Comparison of ENCODE assay signal across 11 cellular contexts in the genomic region with DNA sequence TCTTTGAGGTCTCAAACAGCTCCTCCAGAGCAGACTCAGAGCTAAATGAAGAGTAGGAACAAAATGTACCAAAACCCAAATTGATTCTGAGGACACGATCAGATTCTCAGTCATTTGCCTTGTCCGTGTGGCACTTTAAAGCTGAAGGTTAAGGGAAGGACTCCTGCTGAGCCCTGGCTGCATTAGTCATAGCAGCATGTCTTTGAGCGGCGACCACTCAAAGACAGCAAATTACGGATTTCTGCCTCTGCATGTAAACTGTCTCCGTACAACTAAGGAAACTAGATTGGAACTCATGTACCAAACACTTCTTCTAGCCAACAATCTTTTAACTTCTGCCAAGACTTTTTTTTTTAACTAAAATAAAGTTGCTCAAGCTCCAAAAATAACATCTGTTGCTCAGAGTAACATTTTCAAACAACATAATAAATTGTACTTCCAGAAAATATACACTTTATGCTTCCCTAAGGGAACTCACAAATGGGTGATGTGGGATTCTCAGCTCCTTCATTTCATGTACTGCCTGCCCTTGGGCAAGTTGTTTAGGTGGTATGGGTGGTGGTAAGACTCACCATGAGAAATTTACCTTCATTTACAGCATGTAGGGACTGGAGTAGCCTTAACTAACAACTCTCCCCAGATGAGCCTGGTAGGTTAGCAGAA. TPM values are rescaled to one million over a fixed set of nuclear protein-coding genes. Genes with fewer than 3 reads are reported as not detected.
DNase-seq lines count a peak whose midpoint lies in the region; ATAC-seq and TF ChIP-seq lines count a peak whose summit lies in the region.
"Had no signal": no experiment of that assay in that cellular context is flagged by ENCODE, and none has a peak within 500 bp of the region (broad histone marks: within the 10 kb centered on the region; RNA-seq: fewer than 3 reads in every experiment).

No MANE protein-coding gene starts in this region.

- peak in 1 of 3 donors; percentile 51 for DNase-seq in Peyer's patch
- DNase-seq in tibial artery: peak; percentile 61 to 82
- no peak for DNase-seq in COLO829 (ENCODE audit: low spot score)
- DNase-seq: dermis blood vessel endothelial cell; retina; stimulated activated CD8-positive, alpha-beta memory T cell treated with anti-CD3 and anti-CD28 coated beads, Interleukin-4, amount 100 ng/mL, for 48 hours had no signal

- H3K27ac ChIP-seq in Peyer's patch (peak overlapping the region; percentile 31 to 75 (median 50)), esophagus (ENCODE audit: low read depth in 2 of 2, low read length in 1 of 2) (peak overlapping the region; percentile 66 to 70), mucosa of rectum (ENCODE audit: low read depth in 2 of 2, low read length in 2 of 2) (peak overlapping the region; percentile 50 to 69), tibial artery (peak overlapping the region; percentile 87)

- no peak for TF ChIP-seq CTCF in Peyer's patch (IDR thresholded peaks at IDR 0.05)
- TF ChIP-seq CTCF in tibial artery (IDR thresholded peaks at IDR 0.05): no peak

- H3K36me3 ChIP-seq in Peyer's patch: no peaks in the 10 kb centered on the region
- no peaks in the 10 kb centered on the region for H3K36me3 ChIP-seq in esophagus (ENCODE audit: control insufficient read depth in 2 of 2, insufficient read depth in 2 of 2, low read length in 1 of 2)
- H3K36me3 ChIP-seq in mucosa of rectum (ENCODE audit: control insufficient read depth in 2 of 2, insufficient read depth in 2 of 2, low read length in 2 of 2): no peaks in the 10 kb centered on the region
- no peaks in the 10 kb centered on the region for H3K36me3 ChIP-seq in tibial artery

- H3K4me3 ChIP-seq in Peyer's patch: no peak overlapping the region
- H3K4me3 ChIP-seq in esophagus (ENCODE audit: low read depth in 1 of 2, low read length in 2 of 2): no peak overlapping the region
- H3K4me3 ChIP-seq in mucosa of rectum (ENCODE audit: low read length in 2 of 2): no peak overlapping the region
- H3K4me3 ChIP-seq in tibial artery: peak overlapping the region; percentile 1 to 9

- intact Hi-C loops in tibial artery (cut with DNase I; ENCODE audit: low total_unique reads): no loop called here

- 27 to 44% methylated on average over 6 of the region's 6 CpGs for WGBS in esophagus, 2 donors

- H3K27me3 ChIP-seq in Peyer's patch: no peaks in the 10 kb centered on the region
- no peaks in the 10 kb centered on the region for H3K27me3 ChIP-seq in esophagus (ENCODE audit: control insufficient read depth in 1 of 2, insufficient read depth in 2 of 2, low read length in 2 of 2)
- no peaks in the 10 kb centered on the region for H3K27me3 ChIP-seq in mucosa of rectum (ENCODE audit: control insufficient read depth in 2 of 2, insufficient read depth in 2 of 2, low read length in 2 of 2)
- no peaks in the 10 kb centered on the region for H3K27me3 ChIP-seq in tibial artery

- H3K4me1 ChIP-seq in Peyer's patch (no peaks in the 10 kb centered on the region), esophagus (ENCODE audit: control insufficient read depth in 2 of 2, insufficient read depth in 2 of 2, low read length in 1 of 2) (peaks cover 2% of the 10 kb centered on the region in 2 donors), mucosa of rectum (ENCODE audit: control insufficient read depth in 2 of 2, insufficient read depth in 2 of 2, low read length in 2 of 2) (no peaks in the 10 kb centered on the region), tibial artery (peaks cover 6 to 95% (median 45%) of the 10 kb centered on the region in 4 donors)

- no peak for TF ChIP-seq POLR2A in Peyer's patch (IDR thresholded peaks at IDR 0.05)
- no peak for TF ChIP-seq POLR2A in GM18505 (IDR thresholded peaks at IDR 0.05; ENCODE audit: borderline replicate concordance, extremely low read depth, insufficient read depth, insufficient read length)

- ATAC-seq in GM18505 (IDR thresholded peaks at IDR 0.05; ENCODE audit: unreplicated experiment) (no peak), HG03354 (IDR thresholded peaks at IDR 0.05; ENCODE audit: poor library complexity, severe bottlenecking, unreplicated experiment) (no peak)

- no peaks in the 10 kb centered on the region for H3K9me3 ChIP-seq in Peyer's patch
- H3K9me3 ChIP-seq in esophagus (ENCODE audit: control insufficient read depth in 2 of 2, insufficient read depth in 1 of 2, low read depth in 1 of 2, low read length in 1 of 2): no peaks in the 10 kb centered on the region
- no peaks in the 10 kb centered on the region for H3K9me3 ChIP-seq in mucosa of rectum (ENCODE audit: control insufficient read depth in 2 of 2, low read length in 2 of 2)
- H3K9me3 ChIP-seq in tibial artery: no peaks in the 10 kb centered on the region

- H3K9ac ChIP-seq in mucosa of rectum (ENCODE audit: low read depth in 1 of 2, low read length in 2 of 2): no peak overlapping the region

RNA-seq across cellular contexts. Expression of gene RERG, which starts 56.1 kb away (rescaled TPM):
- total RNA-seq in Peyer's patch: 10 to 100 TPM in 2 of 4 donors, 1 to 10 TPM in 2; 2.3 to 31.4 (median 10.7) TPM
- 1 to 10 TPM; 2.3 to 3.2 TPM for polyA plus RNA-seq in esophagus
- total RNA-seq: OCI-LY7 had no signal

Comparison
In these comparisons a context has a peak if more than half of its experiments do, and no peak if none do; other contexts are left out.
1. H3K4me3 ChIP-seq: peak in tibial artery (2 of 2); none in Peyer's patch (0 of 4), esophagus (0 of 2) and mucosa of rectum (0 of 2).
2. Peak in every context shown above with its lines, with median percentiles within 50 percentile points of each other: H3K27ac ChIP-seq.